Comparison of ENCODE assay signal across 10 cellular contexts in the genomic region with DNA sequence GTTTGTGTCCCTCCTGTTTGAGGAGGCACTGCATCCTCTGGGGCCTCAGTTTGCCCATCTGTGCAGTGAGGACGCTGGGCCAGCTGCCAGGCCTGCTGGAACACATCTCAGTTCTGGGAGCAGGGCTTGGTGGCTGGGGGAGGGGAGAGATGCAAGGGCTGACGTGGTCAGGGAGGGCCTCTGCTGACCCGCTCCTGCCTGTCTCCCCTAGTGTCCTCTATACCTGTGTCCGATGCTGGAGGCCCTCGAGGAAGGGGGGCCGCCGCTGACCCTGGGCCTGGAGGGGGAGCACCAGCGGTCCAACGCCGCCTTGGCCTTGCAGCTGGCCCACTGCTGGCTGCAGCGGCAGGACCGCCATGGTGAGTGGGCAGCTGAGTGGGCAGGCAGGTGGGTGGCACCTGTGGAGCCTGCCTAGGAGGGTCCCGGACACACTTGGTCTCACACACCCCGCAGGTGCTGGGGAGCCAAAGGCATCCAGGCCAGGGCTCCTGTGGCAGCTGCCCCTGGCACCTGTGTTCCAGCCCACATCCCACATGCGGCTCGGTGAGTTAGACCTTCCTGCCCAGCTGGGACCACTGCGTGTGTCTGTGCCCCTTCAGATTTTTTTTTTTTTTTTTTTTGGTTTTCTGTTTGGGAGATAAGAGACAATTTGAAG.
"Had no signal": no experiment of that assay in that cellular context is flagged by ENCODE, and none has a peak within 500 bp of the region (broad histone marks: within the 10 kb centered on the region; RNA-seq: fewer than 3 reads in every experiment).

No MANE protein-coding gene starts in this region.

- H3K27ac ChIP-seq: pancreas, thyroid gland had no signal

- H3K4me3 ChIP-seq: pancreas, thyroid gland had no signal

- H3K4me1 Mint-ChIP-seq: nephron had no signal

- ATAC-seq: pancreas had no signal

- H3K9me3 Mint-ChIP-seq: memory B cell, nephron had no signal

- H3K27me3 ChIP-seq: esophagus squamous epithelium, pancreas, thyroid gland had no signal

- DNase-seq: activated CD4-positive, alpha-beta T cell treated with anti-CD3 and anti-CD28 coated beads for 4 hours; activated gamma-delta T cell; esophagus squamous epithelium; foreskin fibroblast; stimulated activated CD4-positive, alpha-beta T cell treated with anti-CD3 and anti-CD28 coated beads, Interleukin-4, amount 100 ng/mL, for 4 hours; T-helper 9 cell; thyroid gland had no signal

- H3K4me3 Mint-ChIP-seq: memory B cell had no signal

- H3K27me3 Mint-ChIP-seq: memory B cell had no signal

- H3K27ac Mint-ChIP-seq: memory B cell, nephron had no signal

- H3K9me3 ChIP-seq: esophagus squamous epithelium, pancreas, thyroid gland had no signal
